In genomic region chr16:11604783-11605563, GRCh38 we compare ENCODE assay signal across 14 cellular contexts. TPM values are rescaled to one million over a fixed set of nuclear protein-coding genes. Genes with fewer than 3 reads are reported as not detected.
DNase-seq lines count a peak whose midpoint lies in the region; ATAC-seq and TF ChIP-seq lines count a peak whose summit lies in the region.
"Had no signal": no experiment of that assay in that cellular context is flagged by ENCODE, and none has a peak within 500 bp of the region (broad histone marks: within the 10 kb centered on the region; RNA-seq: fewer than 3 reads in every experiment).

No MANE protein-coding gene starts in this region.

- no CpG with 5 or more reads among the region's 21 CpGs for WGBS in mesendoderm (ENCODE audit: extremely low coverage, insufficient coverage, low lambda C conversion rate)

- no peak overlapping the region for H3K4ac ChIP-seq in mesendoderm (ENCODE audit: low read depth, low read length)

- no peaks in the 10 kb centered on the region for H3K9me3 ChIP-seq in subcutaneous abdominal adipose tissue (ENCODE audit: control insufficient read depth in 5 of 5, low read length in 5 of 5)
- H3K9me3 ChIP-seq: SJSA1 had no signal

- H4K5ac ChIP-seq in mesendoderm (ENCODE audit: low read length), result no peak overlapping the region

- no peak overlapping the region for H3K27ac ChIP-seq in mesendoderm (ENCODE audit: low read depth, low read length)
- peak overlapping the region; percentile 48 for H3K27ac ChIP-seq in subcutaneous abdominal adipose tissue (ENCODE audit: low read depth, low read length)
- H3K27ac ChIP-seq: SJSA1 had no signal

- H3K27me3 ChIP-seq in mesendoderm (ENCODE audit: insufficient read depth, low read length, poor library complexity) (no peaks in the 10 kb centered on the region), subcutaneous abdominal adipose tissue (ENCODE audit: control insufficient read depth in 5 of 5, insufficient read depth in 4 of 5, low read length in 5 of 5) (no peaks in the 10 kb centered on the region)
- H3K27me3 ChIP-seq: SJSA1 had no signal

- no peak overlapping the region for H3K18ac ChIP-seq in mesendoderm (ENCODE audit: low read length)

- H3K4me2 ChIP-seq in mesendoderm (ENCODE audit: low read length), result no peak overlapping the region

- no peak for ATAC-seq in GM19463 (IDR thresholded peaks at IDR 0.05; ENCODE audit: unreplicated experiment)
- no peak for ATAC-seq in GM21447 (IDR thresholded peaks at IDR 0.05; ENCODE audit: unreplicated experiment)
- no peak for ATAC-seq in HG03457 (IDR thresholded peaks at IDR 0.05; ENCODE audit: unreplicated experiment)
- ATAC-seq: activated T-helper 17 cell treated with anti-CD3 and anti-CD28 coated beads, Interleukin-2, amount 50 U/mL, for 72 hours; stimulated activated naive CD8-positive, alpha-beta T cell treated with anti-CD3 and anti-CD28 coated beads, Interleukin-15, amount 100 ng/mL, for 72 hours had no signal

- no peak overlapping the region for H2AK5ac ChIP-seq in mesendoderm (ENCODE audit: low read length)

- no peak overlapping the region for H3K23ac ChIP-seq in mesendoderm (ENCODE audit: low read length)

- TF ChIP-seq CTCF in fibroblast of pulmonary artery (IDR thresholded peaks at IDR 0.05; ENCODE audit: low read length, missing control alignments), result no peak

- no peak overlapping the region for H3K9ac ChIP-seq in mesendoderm (ENCODE audit: low read length)
- peak overlapping the region in 1 of 5 donors; percentile 63 for H3K9ac ChIP-seq in subcutaneous abdominal adipose tissue (ENCODE audit: low read length in 5 of 5)

- H2BK120ac ChIP-seq in mesendoderm (ENCODE audit: low read depth, low read length), result no peak overlapping the region

- no peaks in the 10 kb centered on the region for H3K79me1 ChIP-seq in mesendoderm (ENCODE audit: low read length)

- no peak overlapping the region for H4K8ac ChIP-seq in mesendoderm (ENCODE audit: low read depth, low read length)

- H2BK5ac ChIP-seq in mesendoderm (ENCODE audit: low read length), result no peak overlapping the region

- H3K56ac ChIP-seq in mesendoderm (ENCODE audit: low read length), result peak overlapping the region; percentile 15

- H3K4me3 ChIP-seq in fibroblast of pulmonary artery (replicated peaks; ENCODE audit: low read depth, low read length) (no peak overlapping the region), mesendoderm (ENCODE audit: low read length) (no peak overlapping the region), subcutaneous abdominal adipose tissue (ENCODE audit: low read depth in 1 of 5, low read length in 5 of 5) (peak overlapping the region in 1 of 5 donors; percentile 30)
- H3K4me3 ChIP-seq: SJSA1 had no signal

- DNase-seq in UCSD-AML1 (lab: John Stamatoyannopoulos, UW; ENCODE audit: unreplicated experiment) (peak; percentile 66), fibroblast of pulmonary artery (ENCODE audit: low read depth) (peak; percentile 97), mesendoderm (no peak), retina (no peak)
- DNase-seq: CD8-positive, alpha-beta memory T cell; cerebellar nuclear complex; NCI-H524 treated with DMSO at 0.1 percent for 48 hours; stimulated activated naive CD8-positive, alpha-beta T cell treated with anti-CD3 and anti-CD28 coated beads, Interleukin-15, amount 100 ng/mL, for 72 hours had no signal

- no peaks in the 10 kb centered on the region for H3K36me3 ChIP-seq in mesendoderm (ENCODE audit: control insufficient read depth, insufficient read depth, low read length)
- no peaks in the 10 kb centered on the region for H3K36me3 ChIP-seq in subcutaneous abdominal adipose tissue (ENCODE audit: control insufficient read depth in 5 of 5, insufficient read depth in 5 of 5, low read length in 5 of 5)
- H3K36me3 ChIP-seq: SJSA1 had no signal

- no peaks in the 10 kb centered on the region for H3K4me1 ChIP-seq in mesendoderm (ENCODE audit: control insufficient read depth, low read depth, low read length)
- peaks cover 0 to 20% (median 5%) of the 10 kb centered on the region in 5 donors for H3K4me1 ChIP-seq in subcutaneous abdominal adipose tissue (ENCODE audit: control insufficient read depth in 5 of 5, insufficient read depth in 5 of 5, low read length in 5 of 5)

- H2BK15ac ChIP-seq in mesendoderm (replicated peaks; ENCODE audit: low read depth), result no peak overlapping the region

- no peaks in the 10 kb centered on the region for H3K79me2 ChIP-seq in mesendoderm (ENCODE audit: control insufficient read depth, insufficient read depth, low read length)

RNA-seq across cellular contexts. Expression of gene LITAF, which starts 18.3 kb away (rescaled TPM):
- 69.9 TPM for polyA plus RNA-seq in mesendoderm (2013, experiment 1 of 2)
- 73.4 TPM for polyA plus RNA-seq in mesendoderm (2013, experiment 2 of 2)

Comparison
In these comparisons a context has a peak if more than half of its experiments do, and no peak if none do; other contexts are left out.
1. DNase-seq: peak in UCSD-AML1 (single experiment) and fibroblast of pulmonary artery (single experiment); none in mesendoderm (single experiment) and retina (single experiment).